ENCODE assay signal across 21 cellular contexts in the genomic region with DNA sequence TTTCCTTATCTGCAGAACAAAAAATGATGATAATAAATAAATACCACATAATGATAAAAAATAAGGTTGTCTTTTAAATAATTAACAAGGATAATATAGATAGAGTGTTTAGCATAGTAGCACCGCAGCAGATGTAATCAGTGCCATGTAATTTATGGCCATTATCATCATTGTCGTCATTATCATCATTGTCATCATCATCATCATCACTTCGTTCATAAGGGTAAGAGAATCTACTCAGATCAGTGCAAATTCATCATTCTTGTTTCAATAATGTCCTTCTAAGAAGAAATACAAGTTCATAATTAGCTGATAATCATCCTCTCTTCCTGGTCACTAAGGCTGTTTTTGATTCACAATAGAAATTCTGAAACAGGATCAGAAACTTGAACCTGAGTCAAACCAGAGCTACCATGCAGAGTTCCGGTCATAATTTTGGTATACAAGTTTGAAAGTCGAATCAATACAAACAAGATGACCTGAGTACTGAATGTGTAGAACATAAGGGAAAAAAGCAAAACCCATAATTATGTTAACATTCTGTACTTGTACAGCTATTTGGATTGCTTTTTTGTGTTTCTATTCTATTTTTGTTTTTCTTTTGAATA.
DNase-seq lines count a peak whose midpoint lies in the region; ATAC-seq and TF ChIP-seq lines count a peak whose summit lies in the region.
"Had no signal": no experiment of that assay in that cellular context is flagged by ENCODE, and none has a peak within 500 bp of the region (broad histone marks: within the 10 kb centered on the region; RNA-seq: fewer than 3 reads in every experiment).

No MANE protein-coding gene starts in this region.

- no CpG with 5 or more reads among the region's 5 CpGs for WGBS in neuronal stem cell (ENCODE audit: extremely low coverage in 2 of 2, insufficient read length in 2 of 2, insufficient replicate concordance in 1 of 2), 2 donors

- no peak overlapping the region for H3K18ac ChIP-seq in neuronal stem cell (ENCODE audit: low read length)

- H4K91ac ChIP-seq in neuronal stem cell (ENCODE audit: low read depth, low read length, poor library complexity): no peak overlapping the region

- TF ChIP-seq CTCF in nephron progenitor cell (IDR thresholded peaks at IDR 0.05): no peak

- H3K23ac ChIP-seq in neuronal stem cell (ENCODE audit: low read depth, low read length, poor library complexity): no peak overlapping the region

- no peaks in the 10 kb centered on the region for H3K9me3 Mint-ChIP-seq in nephron progenitor cell
- H3K9me3 Mint-ChIP-seq: activated T-helper 17 cell treated with anti-CD3 and anti-CD28 coated beads, Interleukin-2, amount 50 U/mL, for 72 hours had no signal

- no peaks in the 10 kb centered on the region for H3K79me1 ChIP-seq in neuronal stem cell (ENCODE audit: low read depth, low read length)

- no peak overlapping the region for H2AK5ac ChIP-seq in neuronal stem cell (ENCODE audit: low read depth, low read length)

- H3K4me1 ChIP-seq in neuronal stem cell (ENCODE audit: control insufficient read depth in 2 of 2, insufficient read depth in 1 of 2, low read depth in 1 of 2, low read length in 2 of 2): peaks cover 0 to 1% of the 10 kb centered on the region in 2 donors

- no peak overlapping the region for H2BK15ac ChIP-seq in neuronal stem cell (ENCODE audit: low read length)

- H3K4me2 ChIP-seq in neuronal stem cell (ENCODE audit: insufficient read depth, low read length, poor library complexity, severe bottlenecking): no peak overlapping the region

- H2BK120ac ChIP-seq in neuronal stem cell (ENCODE audit: low read depth, low read length): no peak overlapping the region

- H3K27ac ChIP-seq in neuronal stem cell (replicated peaks; ENCODE audit: low read length): no peak overlapping the region
- H3K27ac ChIP-seq: coronary artery, epithelial cell of prostate, SK-N-MC had no signal

- no peak for DNase-seq in nephron progenitor cell
- no peak for DNase-seq in NCI-H1694 (lab: John Stamatoyannopoulos, UW)
- no peak for DNase-seq in neuronal stem cell (ENCODE audit: low spot score)
- no peak for DNase-seq in cortex of kidney (lab: John Stamatoyannopoulos, UW)
- DNase-seq: activated CD4-positive, alpha-beta T cell treated with anti-CD3 and anti-CD28 coated beads, Interleukin-2, amount 50 U/mL, for 4 hours; amygdala; DMS153; glutamatergic neuron; NCI-H1105 treated with DMSO at 0.1 percent for 48 hours; NCI-H446; stimulated activated CD4-positive, alpha-beta T cell treated with anti-CD3 and anti-CD28 coated beads, Interleukin-4, amount 100 ng/mL, for 1 hour; trophoblast cell had no signal

- no peaks in the 10 kb centered on the region for H3K36me3 ChIP-seq in neuronal stem cell (replicated peaks in 1 of 2; ENCODE audit: control insufficient read depth in 2 of 2, insufficient read depth in 2 of 2, low read length in 2 of 2)

- no peak overlapping the region for H3K9ac ChIP-seq in neuronal stem cell (ENCODE audit: low read depth, low read length, poor library complexity)

- no peak overlapping the region for H3K4ac ChIP-seq in neuronal stem cell (ENCODE audit: low read length)

- no peaks in the 10 kb centered on the region for H3K9me3 ChIP-seq in neuronal stem cell (replicated peaks in 1 of 2; ENCODE audit: control insufficient read depth in 2 of 2, insufficient read depth in 1 of 2, low read depth in 1 of 2, low read length in 2 of 2)

- no peak overlapping the region for H2AFZ ChIP-seq in neuronal stem cell (ENCODE audit: low read length)

- no peak overlapping the region for H3K14ac ChIP-seq in neuronal stem cell (ENCODE audit: low read length)

- no peaks in the 10 kb centered on the region for H3K4me1 Mint-ChIP-seq in nephron progenitor cell
- H3K4me1 Mint-ChIP-seq: activated T-helper 17 cell treated with anti-CD3 and anti-CD28 coated beads, Interleukin-2, amount 50 U/mL, for 72 hours had no signal

- no peak overlapping the region for H2BK5ac ChIP-seq in neuronal stem cell (ENCODE audit: low read length)

- no peak overlapping the region for H2BK12ac ChIP-seq in neuronal stem cell (ENCODE audit: low read length)

- ATAC-seq in GM18861 (IDR thresholded peaks at IDR 0.05; ENCODE audit: unreplicated experiment): peak; percentile 90
- ATAC-seq in GM21381 (IDR thresholded peaks at IDR 0.05; ENCODE audit: unreplicated experiment): peak; percentile 52
- peak; percentile 55 for ATAC-seq in HG02981 (IDR thresholded peaks at IDR 0.05; ENCODE audit: unreplicated experiment)
- peak; percentile 62 for ATAC-seq in HG03558 (IDR thresholded peaks at IDR 0.05; ENCODE audit: extremely low read depth, unreplicated experiment)
- ATAC-seq: activated T-helper 17 cell treated with anti-CD3 and anti-CD28 coated beads, Interleukin-2, amount 50 U/mL, for 72 hours had no signal

- peaks cover 2% of the 10 kb centered on the region for H3K27me3 Mint-ChIP-seq in nephron progenitor cell (ENCODE audit: low read depth, poor library complexity)
- H3K27me3 Mint-ChIP-seq: activated T-helper 17 cell treated with anti-CD3 and anti-CD28 coated beads, Interleukin-2, amount 50 U/mL, for 72 hours; B cell had no signal

- no peak overlapping the region for H3K4me3 ChIP-seq in neuronal stem cell (ENCODE audit: low read length in 2 of 2)
- H3K4me3 ChIP-seq: coronary artery, SK-N-MC had no signal

- H3K27me3 ChIP-seq in neuronal stem cell (ENCODE audit: control insufficient read depth in 3 of 3, insufficient read depth in 3 of 3, low read depth in 1 of 3, low read length in 3 of 3): no peaks in the 10 kb centered on the region

- H3K27ac Mint-ChIP-seq in nephron progenitor cell: no peak overlapping the region
- H3K27ac Mint-ChIP-seq: activated T-helper 17 cell treated with anti-CD3 and anti-CD28 coated beads, Interleukin-2, amount 50 U/mL, for 72 hours; B cell had no signal

- no peaks in the 10 kb centered on the region for H3K36me3 Mint-ChIP-seq in nephron progenitor cell (ENCODE audit: low read depth)

- no peak overlapping the region for H4K8ac ChIP-seq in neuronal stem cell (ENCODE audit: low read depth, low read length)

- H3K4me3 Mint-ChIP-seq in nephron progenitor cell: no peak overlapping the region
- H3K4me3 Mint-ChIP-seq: activated T-helper 17 cell treated with anti-CD3 and anti-CD28 coated beads, Interleukin-2, amount 50 U/mL, for 72 hours; B cell had no signal
